ENCODE assay signal across 13 cellular contexts in the genomic region with DNA sequence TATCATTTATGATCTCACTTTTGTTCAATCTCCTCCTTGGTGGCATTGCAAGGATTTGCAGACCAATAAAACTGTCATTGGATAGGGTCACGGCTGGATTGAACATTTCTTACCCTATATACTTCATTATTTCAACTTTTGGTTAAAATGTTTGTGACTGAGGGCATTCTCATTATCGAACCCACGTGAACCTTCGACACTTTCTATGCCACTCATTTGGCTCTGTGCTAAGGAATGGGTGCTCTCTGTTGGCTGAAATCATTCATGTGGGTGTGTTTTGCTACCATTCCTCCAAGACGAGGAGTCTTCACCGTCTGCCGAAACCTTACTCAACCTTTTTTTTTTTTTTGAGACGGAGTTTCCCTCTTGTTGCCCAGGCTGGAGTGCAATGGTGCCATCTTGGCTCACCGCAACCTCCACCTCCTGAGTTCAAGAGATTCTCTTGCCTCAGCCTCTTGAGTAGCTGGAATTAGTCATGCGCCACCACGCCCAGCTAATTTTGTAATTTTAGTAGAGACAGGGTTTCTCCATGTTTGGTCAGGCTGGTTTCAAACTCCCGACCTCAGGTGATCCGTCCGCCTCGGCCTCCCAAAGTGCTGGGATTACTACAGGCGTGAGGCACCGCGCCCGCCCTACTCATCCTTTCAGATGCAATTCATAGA.
DNase-seq lines count a peak whose midpoint lies in the region; ATAC-seq, FAIRE-seq and TF ChIP-seq lines count a peak whose summit lies in the region.
"Had no signal": no experiment of that assay in that cellular context is flagged by ENCODE, and none has a peak within 500 bp of the region (broad histone marks: within the 10 kb centered on the region; RNA-seq: fewer than 3 reads in every experiment).

No MANE protein-coding gene starts in this region.

- peak overlapping the region; percentile 98 for H3K27ac ChIP-seq in keratinocyte (ENCODE audit: control insufficient read depth, insufficient read depth, low read length)
- peak overlapping the region; percentile 90 to 92 for H3K27ac ChIP-seq in thoracic aorta

- peak overlapping the region; percentile 1 for H3K27ac Mint-ChIP-seq in activated naive CD4-positive, alpha-beta T cell treated with anti-CD3 and anti-CD28 coated beads, Interleukin-2, amount 10 ng/mL, durations not matched to agents 7 days and 5 days

- H3K79me2 ChIP-seq in keratinocyte (ENCODE audit: control insufficient read depth, insufficient read depth, low read length), result no peaks in the 10 kb centered on the region

- no peak for FAIRE-seq in keratinocyte (lab: Jason Lieb, UNC)

- dilution Hi-C loops in keratinocyte (cut with MboI; ENCODE audit: extremely low pct_ligation_motif_present, low sequenced_read_pairs), result no loop called here

- peak overlapping the region; percentile 69 for H3K9ac ChIP-seq in adipocyte (ENCODE audit: low read length)
- H3K9ac ChIP-seq in keratinocyte (ENCODE audit: control insufficient read depth, extremely low read depth, insufficient read depth, low read length), result peak overlapping the region; percentile 36

- no peak overlapping the region for H2AFZ ChIP-seq in keratinocyte (ENCODE audit: control insufficient read depth, low read length)

- no peaks in the 10 kb centered on the region for H3K9me3 Mint-ChIP-seq in activated naive CD4-positive, alpha-beta T cell treated with anti-CD3 and anti-CD28 coated beads, Interleukin-2, amount 10 ng/mL, durations not matched to agents 7 days and 5 days

- no peak overlapping the region for H3K4me3 Mint-ChIP-seq in activated naive CD4-positive, alpha-beta T cell treated with anti-CD3 and anti-CD28 coated beads, Interleukin-2, amount 10 ng/mL, durations not matched to agents 7 days and 5 days

- peaks cover 7% of the 10 kb centered on the region for H3K36me3 Mint-ChIP-seq in activated naive CD4-positive, alpha-beta T cell treated with anti-CD3 and anti-CD28 coated beads, Interleukin-2, amount 10 ng/mL, durations not matched to agents 7 days and 5 days

- CTCF ChIA-PET in activated naive CD4-positive, alpha-beta T cell treated with anti-CD3 and anti-CD28 coated beads, Interleukin-2, amount 10 ng/mL, durations not matched to agents 7 days and 5 days (lab: Charles Lee), result no interaction called here
- CTCF ChIA-PET in GM10248 (lab: Yijun Ruan, JAX), result no interaction called here

- peak overlapping the region; percentile 66 for H3K4me2 ChIP-seq in keratinocyte (ENCODE audit: control insufficient read depth, extremely low read depth, insufficient read depth, low read depth, low read length)

- H3K27me3 Mint-ChIP-seq in activated naive CD4-positive, alpha-beta T cell treated with anti-CD3 and anti-CD28 coated beads, Interleukin-2, amount 10 ng/mL, durations not matched to agents 7 days and 5 days, result peaks cover 27% of the 10 kb centered on the region

- H4K20me1 ChIP-seq in keratinocyte (ENCODE audit: control insufficient read depth, extremely low read depth, insufficient read depth, low read length), result no peaks in the 10 kb centered on the region

- no peak for DNase-seq in activated naive CD4-positive, alpha-beta T cell treated with anti-CD3 and anti-CD28 coated beads, Interleukin-2, amount 10 ng/mL, durations not matched to agents 7 days and 5 days
- DNase-seq in activated naive CD4-positive, alpha-beta T cell treated with anti-CD3 and anti-CD28 coated beads, Interleukin-2, amount 50 U/mL, for 16 hours, result no peak
- DNase-seq in adipocyte (ENCODE audit: low read depth) (no peak), keratinocyte (ENCODE audit: low read depth, low spot score) (peak; percentile 49), thoracic aorta (ENCODE audit: low spot score) (no peak), GM10248 (ENCODE audit: extremely low spot score) (no peak), DMS 273 (lab: John Stamatoyannopoulos, UW; ENCODE audit: unreplicated experiment) (no peak)
- DNase-seq: activated CD8-positive, alpha-beta memory T cell treated with anti-CD3 and anti-CD28 coated beads, Interleukin-2, amount 50 U/mL, for 4 hours; AML-193; GF-D8; islet precursor cell; NCI-H1436 treated with DMSO at 0.1 percent for 48 hours had no signal

- no peaks in the 10 kb centered on the region for H3K9me1 ChIP-seq in keratinocyte (ENCODE audit: control insufficient read depth, extremely low read depth, insufficient read depth, low read length)

- POLR2A ChIA-PET in GM10248 (lab: Yijun Ruan, JAX), result no interaction called here

- H3K4me1 Mint-ChIP-seq in activated naive CD4-positive, alpha-beta T cell treated with anti-CD3 and anti-CD28 coated beads, Interleukin-2, amount 10 ng/mL, durations not matched to agents 7 days and 5 days, result no peaks in the 10 kb centered on the region

- TF ChIP-seq CTCF in keratinocyte (optimal IDR thresholded peaks at IDR 0.05 in 1 of 3, IDR thresholded peaks at IDR 0.05 in 1 of 3, conservative IDR thresholded peaks at IDR 0.05 in 1 of 3; ENCODE audit: extremely low read depth in 1 of 3, insufficient read depth in 2 of 3, low read length in 3 of 3) (no peak), thoracic aorta (IDR thresholded peaks at IDR 0.05) (no peak), GM10248 (IDR thresholded peaks at IDR 0.05; ENCODE audit: control extremely low read depth, extremely low read depth, low read depth, missing control alignments) (no peak)

- H3K9me3 ChIP-seq in adipocyte (ENCODE audit: control insufficient read depth, low read length), result no peaks in the 10 kb centered on the region
- H3K9me3 ChIP-seq in keratinocyte (ENCODE audit: control insufficient read depth, low read depth, low read length), result no peaks in the 10 kb centered on the region
- H3K9me3 ChIP-seq in thoracic aorta, result no peaks in the 10 kb centered on the region

- H3K36me3 ChIP-seq in adipocyte (ENCODE audit: control insufficient read depth, insufficient read depth, low read length, severe bottlenecking) (peaks cover 14% of the 10 kb centered on the region), keratinocyte (ENCODE audit: control insufficient read depth in 2 of 2, extremely low read depth in 1 of 2, insufficient read depth in 2 of 2, low read length in 2 of 2) (peaks cover 1 to 3% of the 10 kb centered on the region in 2 experiments), thoracic aorta (no peaks in the 10 kb centered on the region)

- ATAC-seq in thoracic aorta (ENCODE audit: insufficient number of reproducible peaks, low FRiP score, low read depth) (no peak), HG03108 (IDR thresholded peaks at IDR 0.05; ENCODE audit: unreplicated experiment) (no peak)

- H3K4me3 ChIP-seq in adipocyte (ENCODE audit: low read length) (no peak overlapping the region), keratinocyte (ENCODE audit: control insufficient read depth in 2 of 3, extremely low read depth in 1 of 3, insufficient read depth in 2 of 3, low read depth in 1 of 3, low read length in 3 of 3) (no peak overlapping the region), thoracic aorta (no peak overlapping the region)

- peaks cover 73% of the 10 kb centered on the region for H3K4me1 ChIP-seq in adipocyte (ENCODE audit: control insufficient read depth, insufficient read depth, low read length)
- H3K4me1 ChIP-seq in keratinocyte (ENCODE audit: control insufficient read depth, extremely low read depth, insufficient read depth, low read length), result peaks cover 64% of the 10 kb centered on the region
- peaks cover 33 to 76% of the 10 kb centered on the region in 2 donors for H3K4me1 ChIP-seq in thoracic aorta (ENCODE audit: control insufficient read depth in 1 of 2, low read depth in 2 of 2)

- H3K27me3 ChIP-seq in adipocyte (replicated peaks; ENCODE audit: control insufficient read depth, insufficient read depth, low read length) (no peaks in the 10 kb centered on the region), keratinocyte (ENCODE audit: control insufficient read depth, extremely low read depth, insufficient read depth, low read length) (no peaks in the 10 kb centered on the region), thoracic aorta (replicated peaks; ENCODE audit: insufficient read depth) (no peaks in the 10 kb centered on the region)
